ENCODE assay signal across 8 cellular contexts in the genomic region with DNA sequence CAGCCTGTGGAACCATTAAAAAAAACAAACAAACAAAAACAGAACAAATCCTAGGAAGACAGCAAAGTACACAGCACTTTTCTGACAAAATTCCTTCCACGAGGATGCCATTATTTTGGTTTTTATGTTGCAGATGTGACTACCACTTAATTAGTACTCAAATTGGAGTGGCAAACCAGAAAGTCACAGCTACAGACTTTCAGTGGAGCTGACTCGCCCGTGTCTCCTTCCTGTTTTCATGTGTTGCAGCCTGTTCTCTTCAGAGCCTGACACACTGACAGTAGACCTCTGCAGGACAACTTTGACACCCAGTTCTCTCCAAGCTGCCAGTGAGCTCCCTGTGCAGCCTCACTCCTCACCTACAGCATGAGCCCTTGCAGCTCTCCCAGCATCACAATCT. TPM values are rescaled to one million over a fixed set of nuclear protein-coding genes. Genes with fewer than 3 reads are reported as not detected.
DNase-seq lines count a peak whose midpoint lies in the region; ATAC-seq lines count a peak whose summit lies in the region.
"Not testable (repeated sequence)": the region's sequence is repeated elsewhere in the genome, so short reads cannot be mapped to it uniquely, and the experiment has no call there.

No MANE protein-coding gene starts in this region.

- H3K4me2 ChIP-seq in Karpas-422 (ENCODE audit: low read depth, low read length, poor library complexity, severe bottlenecking), result not testable (repeated sequence)

- DNase-seq in CD4-positive, CD25-positive, alpha-beta regulatory T cell, result peak in 2 of 3 donors; percentile 19 to 63
- DNase-seq in Karpas-422 (peak; percentile 33), activated T-helper 1 cell treated with Interleukin-2 at 50 U/mL for 16 hours (ENCODE audit: low read depth) (peak; percentile 10), renal cortical epithelial cell (ENCODE audit: low read depth) (peak; percentile 6)
- DNase-seq in activated CD4-positive, alpha-beta memory T cell treated with anti-CD3 and anti-CD28 coated beads, Interleukin-2, amount 10 ng/mL, durations not matched to agents 7 days and 5 days, result peak; percentile 35
- peak; percentile 1 for DNase-seq in central memory CD4-positive, alpha-beta T cell
- DNase-seq in stimulated activated CD4-positive, alpha-beta T cell treated with anti-CD3 and anti-CD28 coated beads, TNF-alpha, amount 100 ng/mL, for 48 hours (ENCODE audit: low read depth in 3 of 3), result peak in 2 of 3 donors; percentile 0 to 16

- CTCF ChIA-PET in activated CD4-positive, alpha-beta memory T cell treated with anti-CD3 and anti-CD28 coated beads, Interleukin-2, amount 10 ng/mL, durations not matched to agents 7 days and 5 days (lab: Charles Lee), result not testable (repeated sequence)

- H3K4me3 Mint-ChIP-seq in CD4-positive, CD25-positive, alpha-beta regulatory T cell; T-helper 1 cell treated with Interleukin-12 subunit alpha and Interleukin-12 subunit beta and Interleukin-4 antibody, amounts not matched to agents 30 μg/mL and 1 μg/mL, for 36 hours; activated CD4-positive, alpha-beta memory T cell treated with anti-CD3 and anti-CD28 coated beads, Interleukin-2, amount 10 ng/mL, durations not matched to agents 7 days and 5 days: not testable (repeated sequence)

- POLR2A ChIA-PET in activated CD4-positive, alpha-beta memory T cell treated with anti-CD3 and anti-CD28 coated beads, Interleukin-2, amount 10 ng/mL, durations not matched to agents 7 days and 5 days (lab: Charles Lee), result not testable (repeated sequence)

- not testable (repeated sequence) for H3K4me1 ChIP-seq in CD4-positive, CD25-positive, alpha-beta regulatory T cell (ENCODE audit: control insufficient read depth, insufficient read depth, low read length, poor library complexity, severe bottlenecking); Karpas-422 (ENCODE audit: low read length)

- not testable (repeated sequence) for H3K36me3 ChIP-seq in CD4-positive, CD25-positive, alpha-beta regulatory T cell (ENCODE audit: control insufficient read depth, insufficient read depth, low read length); Karpas-422 (ENCODE audit: insufficient read depth, low read length)

- not testable (repeated sequence) for H3K9me2 ChIP-seq in Karpas-422 (replicated peaks; ENCODE audit: insufficient read depth, low read length)

- not testable (repeated sequence) for H2AFZ ChIP-seq in Karpas-422 (ENCODE audit: low read length)

- H3K36me3 Mint-ChIP-seq in CD4-positive, CD25-positive, alpha-beta regulatory T cell; T-helper 1 cell treated with Interleukin-12 subunit alpha and Interleukin-12 subunit beta and Interleukin-4 antibody, amounts not matched to agents 30 μg/mL and 1 μg/mL, for 36 hours (ENCODE audit: low read depth); activated CD4-positive, alpha-beta memory T cell treated with anti-CD3 and anti-CD28 coated beads, Interleukin-2, amount 10 ng/mL, durations not matched to agents 7 days and 5 days (ENCODE audit: low read depth): not testable (repeated sequence)

- H3K4me1 Mint-ChIP-seq in CD4-positive, CD25-positive, alpha-beta regulatory T cell; T-helper 1 cell treated with Interleukin-12 subunit alpha and Interleukin-12 subunit beta and Interleukin-4 antibody, amounts not matched to agents 30 μg/mL and 1 μg/mL, for 36 hours (ENCODE audit: low read depth); activated CD4-positive, alpha-beta memory T cell treated with anti-CD3 and anti-CD28 coated beads, Interleukin-2, amount 10 ng/mL, durations not matched to agents 7 days and 5 days: not testable (repeated sequence)

- H3K79me2 ChIP-seq in Karpas-422 (ENCODE audit: low read length), result not testable (repeated sequence)

- H3K9me3 ChIP-seq in CD4-positive, CD25-positive, alpha-beta regulatory T cell (ENCODE audit: control insufficient read depth in 2 of 2, low read length in 2 of 2); Karpas-422 (ENCODE audit: low read length): not testable (repeated sequence)

- not testable (repeated sequence) for H3K27me3 ChIP-seq in CD4-positive, CD25-positive, alpha-beta regulatory T cell (ENCODE audit: control insufficient read depth, insufficient read depth, low read length); Karpas-422 (ENCODE audit: low read length)

- not testable (repeated sequence) for H3K27ac ChIP-seq in CD4-positive, CD25-positive, alpha-beta regulatory T cell (ENCODE audit: insufficient read depth, low read length, poor library complexity, severe bottlenecking); Karpas-422 (ENCODE audit: low read length)

- not testable (repeated sequence) for H3K27ac Mint-ChIP-seq in CD4-positive, CD25-positive, alpha-beta regulatory T cell; activated CD4-positive, alpha-beta memory T cell treated with anti-CD3 and anti-CD28 coated beads, Interleukin-2, amount 10 ng/mL, durations not matched to agents 7 days and 5 days
- H3K27ac Mint-ChIP-seq in T-helper 1 cell treated with Interleukin-12 subunit alpha and Interleukin-12 subunit beta and Interleukin-4 antibody, amounts not matched to agents 30 μg/mL and 1 μg/mL, for 36 hours, result peak overlapping the region; percentile 55

- ATAC-seq in CD4-positive, CD25-positive, alpha-beta regulatory T cell (ENCODE audit: low read depth in 2 of 2), result not testable (repeated sequence)

- not testable (repeated sequence) for H3K4me3 ChIP-seq in CD4-positive, CD25-positive, alpha-beta regulatory T cell (ENCODE audit: low read depth, low read length); Karpas-422 (ENCODE audit: low read length)

- not testable (repeated sequence) for H4K20me1 ChIP-seq in Karpas-422 (ENCODE audit: insufficient read depth, low read depth, low read length)

- not testable (repeated sequence) for H3K27me3 Mint-ChIP-seq in CD4-positive, CD25-positive, alpha-beta regulatory T cell; T-helper 1 cell treated with Interleukin-12 subunit alpha and Interleukin-12 subunit beta and Interleukin-4 antibody, amounts not matched to agents 30 μg/mL and 1 μg/mL, for 36 hours (ENCODE audit: low read depth); activated CD4-positive, alpha-beta memory T cell treated with anti-CD3 and anti-CD28 coated beads, Interleukin-2, amount 10 ng/mL, durations not matched to agents 7 days and 5 days

- not testable (repeated sequence) for H3K9me3 Mint-ChIP-seq in CD4-positive, CD25-positive, alpha-beta regulatory T cell; T-helper 1 cell treated with Interleukin-12 subunit alpha and Interleukin-12 subunit beta and Interleukin-4 antibody, amounts not matched to agents 30 μg/mL and 1 μg/mL, for 36 hours; activated CD4-positive, alpha-beta memory T cell treated with anti-CD3 and anti-CD28 coated beads, Interleukin-2, amount 10 ng/mL, durations not matched to agents 7 days and 5 days

- not testable (repeated sequence) for H3K9ac ChIP-seq in Karpas-422 (ENCODE audit: low read length)

RNA-seq across cellular contexts. Expression of gene NPIPB4, which starts 24.4 kb away (rescaled TPM):
- 411 TPM for total RNA-seq in CD4-positive, CD25-positive, alpha-beta regulatory T cell
- 1 to 10 TPM; 3.2 to 5.2 (median 4.1) TPM for polyA plus RNA-seq in CD4-positive, CD25-positive, alpha-beta regulatory T cell
- 51.0 and 52.5 TPM in 2 replicates for total RNA-seq in Karpas-422 (2014; rRNA removed; shearing (Covaris generic); ENCODE audit: low replicate concordance)
- total RNA-seq in activated CD4-positive, alpha-beta memory T cell treated with anti-CD3 and anti-CD28 coated beads, Interleukin-2, amount 10 ng/mL, durations not matched to agents 7 days and 5 days, result 100 to 1,000 TPM in 1 of 2 experiments, 10 to 100 TPM in 1; 96.4 to 108 TPM
- total RNA-seq in renal cortical epithelial cell, result 6.8 and 34.1 TPM in 2 replicates
